In the genomic region with DNA sequence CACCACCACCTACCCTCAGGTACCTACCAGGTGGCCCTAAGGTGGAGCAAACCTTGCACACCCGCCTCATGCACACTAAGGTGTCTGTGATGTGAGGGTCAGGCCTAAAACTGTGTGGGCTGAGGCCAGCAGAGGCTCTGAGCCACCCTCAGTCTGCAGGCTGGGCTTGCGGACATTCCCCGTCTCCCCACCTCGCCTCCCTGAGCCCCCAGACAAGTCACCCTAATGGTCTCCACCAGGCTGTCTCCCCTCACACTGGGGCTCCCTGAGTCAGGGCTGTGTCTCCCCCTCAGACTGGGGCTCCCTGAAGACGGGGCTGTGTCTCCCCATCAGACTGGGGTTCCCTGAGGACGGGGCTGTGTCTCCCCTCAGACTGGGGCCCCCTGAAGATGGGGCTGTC, we compare ENCODE assay signal across 1 cellular context.
TF ChIP-seq lines count a peak whose summit lies in the region.

No MANE protein-coding gene starts in this region.

TF ChIP-seq in GM23338, 12 proteins besides CTCF, POLR2A, EP300 and RAD21 (continued from another document):
- TF ChIP-seq, protein P1, sequence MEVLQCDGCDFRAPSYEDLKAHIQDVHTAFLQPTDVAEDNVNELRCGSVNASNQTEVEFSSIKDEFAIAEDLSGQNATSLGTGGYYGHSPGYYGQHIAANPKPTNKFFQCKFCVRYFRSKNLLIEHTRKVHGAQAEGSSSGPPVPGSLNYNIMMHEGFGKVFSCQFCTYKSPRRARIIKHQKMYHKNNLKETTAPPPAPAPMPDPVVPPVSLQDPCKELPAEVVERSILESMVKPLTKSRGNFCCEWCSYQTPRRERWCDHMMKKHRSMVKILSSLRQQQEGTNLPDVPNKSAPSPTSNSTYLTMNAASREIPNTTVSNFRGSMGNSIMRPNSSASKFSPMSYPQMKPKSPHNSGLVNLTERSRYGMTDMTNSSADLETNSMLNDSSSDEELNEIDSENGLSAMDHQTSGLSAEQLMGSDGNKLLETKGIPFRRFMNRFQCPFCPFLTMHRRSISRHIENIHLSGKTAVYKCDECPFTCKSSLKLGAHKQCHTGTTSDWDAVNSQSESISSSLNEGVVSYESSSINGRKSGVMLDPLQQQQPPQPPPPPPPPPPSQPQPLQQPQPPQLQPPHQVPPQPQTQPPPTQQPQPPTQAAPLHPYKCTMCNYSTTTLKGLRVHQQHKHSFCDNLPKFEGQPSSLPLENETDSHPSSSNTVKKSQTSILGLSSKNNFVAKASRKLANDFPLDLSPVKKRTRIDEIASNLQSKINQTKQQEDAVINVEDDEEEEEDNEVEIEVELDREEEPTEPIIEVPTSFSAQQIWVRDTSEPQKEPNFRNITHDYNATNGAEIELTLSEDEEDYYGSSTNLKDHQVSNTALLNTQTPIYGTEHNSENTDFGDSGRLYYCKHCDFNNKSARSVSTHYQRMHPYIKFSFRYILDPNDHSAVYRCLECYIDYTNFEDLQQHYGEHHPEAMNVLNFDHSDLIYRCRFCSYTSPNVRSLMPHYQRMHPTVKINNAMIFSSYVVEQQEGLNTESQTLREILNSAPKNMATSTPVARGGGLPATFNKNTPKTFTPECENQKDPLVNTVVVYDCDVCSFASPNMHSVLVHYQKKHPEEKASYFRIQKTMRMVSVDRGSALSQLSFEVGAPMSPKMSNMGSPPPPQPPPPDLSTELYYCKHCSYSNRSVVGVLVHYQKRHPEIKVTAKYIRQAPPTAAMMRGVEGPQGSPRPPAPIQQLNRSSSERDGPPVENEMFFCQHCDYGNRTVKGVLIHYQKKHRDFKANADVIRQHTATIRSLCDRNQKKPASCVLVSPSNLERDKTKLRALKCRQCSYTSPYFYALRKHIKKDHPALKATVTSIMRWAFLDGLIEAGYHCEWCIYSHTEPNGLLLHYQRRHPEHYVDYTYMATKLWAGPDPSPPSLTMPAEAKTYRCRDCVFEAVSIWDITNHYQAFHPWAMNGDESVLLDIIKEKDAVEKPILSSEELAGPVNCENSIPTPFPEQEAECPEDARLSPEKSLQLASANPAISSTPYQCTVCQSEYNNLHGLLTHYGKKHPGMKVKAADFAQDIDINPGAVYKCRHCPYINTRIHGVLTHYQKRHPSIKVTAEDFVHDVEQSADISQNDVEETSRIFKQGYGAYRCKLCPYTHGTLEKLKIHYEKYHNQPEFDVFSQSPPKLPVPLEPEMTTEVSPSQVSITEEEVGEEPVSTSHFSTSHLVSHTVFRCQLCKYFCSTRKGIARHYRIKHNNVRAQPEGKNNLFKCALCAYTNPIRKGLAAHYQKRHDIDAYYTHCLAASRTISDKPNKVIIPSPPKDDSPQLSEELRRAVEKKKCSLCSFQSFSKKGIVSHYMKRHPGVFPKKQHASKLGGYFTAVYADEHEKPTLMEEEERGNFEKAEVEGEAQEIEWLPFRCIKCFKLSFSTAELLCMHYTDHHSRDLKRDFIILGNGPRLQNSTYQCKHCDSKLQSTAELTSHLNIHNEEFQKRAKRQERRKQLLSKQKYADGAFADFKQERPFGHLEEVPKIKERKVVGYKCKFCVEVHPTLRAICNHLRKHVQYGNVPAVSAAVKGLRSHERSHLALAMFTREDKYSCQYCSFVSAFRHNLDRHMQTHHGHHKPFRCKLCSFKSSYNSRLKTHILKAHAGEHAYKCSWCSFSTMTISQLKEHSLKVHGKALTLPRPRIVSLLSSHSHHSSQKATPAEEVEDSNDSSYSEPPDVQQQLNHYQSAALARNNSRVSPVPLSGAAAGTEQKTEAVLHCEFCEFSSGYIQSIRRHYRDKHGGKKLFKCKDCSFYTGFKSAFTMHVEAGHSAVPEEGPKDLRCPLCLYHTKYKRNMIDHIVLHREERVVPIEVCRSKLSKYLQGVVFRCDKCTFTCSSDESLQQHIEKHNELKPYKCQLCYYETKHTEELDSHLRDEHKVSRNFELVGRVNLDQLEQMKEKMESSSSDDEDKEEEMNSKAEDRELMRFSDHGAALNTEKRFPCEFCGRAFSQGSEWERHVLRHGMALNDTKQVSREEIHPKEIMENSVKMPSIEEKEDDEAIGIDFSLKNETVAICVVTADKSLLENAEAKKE (CRISPR knock-in tag; IDR thresholded peaks at IDR 0.05), result no peak
